In genomic region chr6:32393660-32394420, GRCh38 we compare ENCODE assay signal across 1 cellular context.
A peak's percentile ranks its signal among the peaks of the same experiment; 100 is the strongest.
TF ChIP-seq lines count a peak whose summit lies in the region.

No MANE protein-coding gene starts in this region.

TF ChIP-seq in HEK293, 187 proteins besides CTCF, POLR2A, EP300 and RAD21:
- TF ChIP-seq ZNF114 (tag by site-specific recombination; IDR thresholded peaks at IDR 0.05) = no peak
- no peak for TF ChIP-seq ZNF211 (tag by site-specific recombination; IDR thresholded peaks at IDR 0.05; ENCODE audit: low read depth)
- TF ChIP-seq ZNF555 (tag by site-specific recombination; conservative IDR thresholded peaks at IDR 0.05) = no peak
- TF ChIP-seq ZBTB17 (tag by site-specific recombination; IDR thresholded peaks at IDR 0.05) = 0 out of 2 replicates have a peak, but pooled peaks have one; percentile 34
- no peak for TF ChIP-seq ZFP3 (tag by site-specific recombination; IDR thresholded peaks at IDR 0.05; ENCODE audit: low read depth)
- TF ChIP-seq ZNF645 (tag by site-specific recombination; IDR thresholded peaks at IDR 0.05) = no peak
- TF ChIP-seq GFI1B (tag by site-specific recombination; IDR thresholded peaks at IDR 0.05) = 0 out of 2 replicates have a peak, but pooled peaks have one; percentile 10
- TF ChIP-seq ZNF2 (tag by site-specific recombination; IDR thresholded peaks at IDR 0.05) = no peak
- TF ChIP-seq ZEB2 (tag by site-specific recombination; IDR thresholded peaks at IDR 0.05) = no peak
- TF ChIP-seq ZNF23 (tag by site-specific recombination; IDR thresholded peaks at IDR 0.05; ENCODE audit: borderline replicate concordance) = no peak
- TF ChIP-seq ZNF510 (tag by site-specific recombination; IDR thresholded peaks at IDR 0.05; ENCODE audit: insufficient replicate concordance) = no peak
- peak; percentile 90 for TF ChIP-seq TRIM28 (IDR thresholded peaks at IDR 0.05; ENCODE audit: borderline replicate concordance, low read length)
